36 cellular contexts compared by ENCODE assay signal in the genomic region with DNA sequence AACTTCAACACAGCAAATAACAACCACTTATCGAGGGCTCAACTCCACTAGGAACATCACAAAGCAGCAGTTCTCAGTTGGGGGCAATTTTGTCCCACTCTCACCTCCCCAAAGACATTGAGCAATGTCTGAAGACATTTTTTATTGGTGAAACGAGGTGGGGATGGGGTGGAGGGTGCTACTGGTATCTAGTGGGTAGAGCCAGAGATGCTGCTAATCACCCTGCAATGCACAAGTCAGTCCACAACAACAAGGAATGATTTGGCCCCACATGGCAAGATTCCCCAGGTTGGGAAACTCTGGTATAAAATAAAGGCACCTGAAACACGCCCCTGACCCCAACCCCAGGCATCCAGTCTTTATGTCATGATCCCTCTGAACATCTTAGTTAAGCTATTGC. TPM values are rescaled to one million over a fixed set of nuclear protein-coding genes. Genes with fewer than 3 reads are reported as not detected.
"Had no signal": no experiment of that assay in that cellular context is flagged by ENCODE, and none has a peak within 500 bp of the region (broad histone marks: within the 10 kb centered on the region; RNA-seq: fewer than 3 reads in every experiment).

No MANE protein-coding gene starts in this region.

- H3K4me3 Mint-ChIP-seq: activated CD4-positive, alpha-beta memory T cell treated with anti-CD3 and anti-CD28 coated beads, Interleukin-2, amount 10 ng/mL, durations not matched to agents 7 days and 5 days; activated CD8-positive, alpha-beta memory T cell treated with anti-CD3 and anti-CD28 coated beads, Interleukin-2, amount 10 ng/mL, durations not matched to agents 7 days and 5 days; activated naive CD4-positive, alpha-beta T cell treated with anti-CD3 and anti-CD28 coated beads, Interleukin-2, amount 10 ng/mL, durations not matched to agents 7 days and 5 days; activated naive CD8-positive, alpha-beta T cell; activated naive CD8-positive, alpha-beta T cell treated with anti-CD3 and anti-CD28 coated beads, Interleukin-2, amount 50 U/mL, for 24 hours had no signal

- ATAC-seq: activated CD8-positive, alpha-beta memory T cell treated with anti-CD3 and anti-CD28 coated beads, Interleukin-2, amount 10 ng/mL, durations not matched to agents 7 days and 5 days; activated naive CD8-positive, alpha-beta T cell treated with anti-CD3 and anti-CD28 coated beads, Interleukin-2, amount 50 U/mL, for 24 hours; Panc1 had no signal

- H3K27ac Mint-ChIP-seq: activated CD4-positive, alpha-beta memory T cell treated with anti-CD3 and anti-CD28 coated beads, Interleukin-2, amount 10 ng/mL, durations not matched to agents 7 days and 5 days; activated CD8-positive, alpha-beta memory T cell treated with anti-CD3 and anti-CD28 coated beads, Interleukin-2, amount 10 ng/mL, durations not matched to agents 7 days and 5 days; activated naive CD4-positive, alpha-beta T cell treated with anti-CD3 and anti-CD28 coated beads, Interleukin-2, amount 10 ng/mL, durations not matched to agents 7 days and 5 days; activated naive CD8-positive, alpha-beta T cell; activated naive CD8-positive, alpha-beta T cell treated with anti-CD3 and anti-CD28 coated beads, Interleukin-2, amount 50 U/mL, for 24 hours; activated T-helper 2 cell treated with anti-CD3 and anti-CD28 coated beads, Interferon-gamma antibody, Interleukin-2, Interleukin-4, amounts not matched to agents 10 μg/mL and 5 μg/mL and 100 μg/mL, durations not matched to agents 14 hours and 24 hours and 36 hours had no signal

- H3K4me1 ChIP-seq: SJCRH30 had no signal

- DNase-seq: activated CD4-positive, alpha-beta memory T cell treated with anti-CD3 and anti-CD28 coated beads, Interleukin-2, amount 10 ng/mL, durations not matched to agents 7 days and 5 days; activated CD4-positive, alpha-beta T cell treated with anti-CD3 and anti-CD28 coated beads for 1 hour; activated CD4-positive, alpha-beta T cell treated with anti-CD3 and anti-CD28 coated beads for 48 hours; activated CD4-positive, CD25-positive, alpha-beta regulatory T cell; activated CD8-positive, alpha-beta memory T cell treated with anti-CD3 and anti-CD28 coated beads for 24 hours; activated CD8-positive, alpha-beta memory T cell treated with anti-CD3 and anti-CD28 coated beads, Interleukin-2, amount 10 ng/mL, durations not matched to agents 7 days and 5 days; activated CD8-positive, alpha-beta memory T cell treated with anti-CD3 and anti-CD28 coated beads, Interleukin-2, amount 50 U/mL, for 48 hours; activated naive CD4-positive, alpha-beta T cell treated with anti-CD3 and anti-CD28 coated beads, Interleukin-2, amount 10 ng/mL, durations not matched to agents 7 days and 5 days; activated naive CD8-positive, alpha-beta T cell treated with anti-CD3 and anti-CD28 coated beads, Interleukin-2, amount 50 U/mL, for 24 hours; activated T-cell treated with anti-CD3 and anti-CD28 coated beads, Interleukin-2, amount 50 U/mL, for 48 hours; amniotic stem cell; aorta; central memory CD4-positive, alpha-beta T cell; NCI-H1092 treated with DMSO at 0.1 percent for 48 hours; NCI-H1417; NCI-H146; NCI-H187; NCI-H2029 treated with DMSO at 0.1 percent for 48 hours; NCI-H2171 treated with DMSO at 0.1 percent for 48 hours; NCI-H2227 treated with DMSO at 0.1 percent for 48 hours; NCI-H446 treated with DMSO at 0.1 percent for 48 hours; NCI-H524; SHP77; SJCRH30; T1000; WERI-Rb-1 had no signal

- H3K36me3 ChIP-seq: brain microvascular endothelial cell, SJCRH30, WERI-Rb-1 had no signal

- H3K27me3 ChIP-seq: brain microvascular endothelial cell, SJCRH30 had no signal

- H3K27ac ChIP-seq: brain microvascular endothelial cell, SJCRH30, SK-N-MC, WERI-Rb-1 had no signal

- H3K36me3 Mint-ChIP-seq: activated CD8-positive, alpha-beta memory T cell treated with anti-CD3 and anti-CD28 coated beads, Interleukin-2, amount 10 ng/mL, durations not matched to agents 7 days and 5 days; activated naive CD4-positive, alpha-beta T cell treated with anti-CD3 and anti-CD28 coated beads, Interleukin-2, amount 10 ng/mL, durations not matched to agents 7 days and 5 days; activated naive CD8-positive, alpha-beta T cell had no signal

- H3K4me3 ChIP-seq: SJCRH30, SK-N-MC had no signal

- H3K9me3 Mint-ChIP-seq: activated CD4-positive, alpha-beta memory T cell treated with anti-CD3 and anti-CD28 coated beads, Interleukin-2, amount 10 ng/mL, durations not matched to agents 7 days and 5 days; activated naive CD4-positive, alpha-beta T cell treated with anti-CD3 and anti-CD28 coated beads, Interleukin-2, amount 10 ng/mL, durations not matched to agents 7 days and 5 days; activated T-helper 2 cell treated with anti-CD3 and anti-CD28 coated beads, Interferon-gamma antibody, Interleukin-2, Interleukin-4, amounts not matched to agents 10 μg/mL and 5 μg/mL and 100 μg/mL, durations not matched to agents 14 hours and 24 hours and 36 hours had no signal

- H3K9me3 ChIP-seq: SJCRH30 had no signal

RNA-seq across cellular contexts. Expression of a gene that starts 33.3 kb away (rescaled TPM):
- total RNA-seq: activated CD4-positive, alpha-beta memory T cell treated with anti-CD3 and anti-CD28 coated beads, Interleukin-2, amount 10 ng/mL, durations not matched to agents 7 days and 5 days; activated CD8-positive, alpha-beta memory T cell treated with anti-CD3 and anti-CD28 coated beads, Interleukin-2, amount 10 ng/mL, durations not matched to agents 7 days and 5 days; activated T-helper 2 cell treated with anti-CD3 and anti-CD28 coated beads, Interferon-gamma antibody, Interleukin-2, Interleukin-4, amounts not matched to agents 10 μg/mL and 5 μg/mL and 100 μg/mL, durations not matched to agents 14 hours and 24 hours and 36 hours; aorta; cerebellum; M059J; RPMI7951; SJCRH30; T-helper 1 cell treated with Interleukin-12 subunit alpha and Interleukin-12 subunit beta and Interleukin-4 antibody, amounts not matched to agents 30 ng/mL and 1 ng/mL, for 36 hours; T-helper 2 cell treated with Interferon-gamma antibody and Interleukin-4, amounts not matched to agents 100 ng/mL and 5 ng/mL, for 36 hours had no signal

RNA-seq across cellular contexts. Expression of a gene that starts 50.0 kb away (rescaled TPM):
- total RNA-seq: activated CD4-positive, alpha-beta memory T cell treated with anti-CD3 and anti-CD28 coated beads, Interleukin-2, amount 10 ng/mL, durations not matched to agents 7 days and 5 days; activated CD8-positive, alpha-beta memory T cell treated with anti-CD3 and anti-CD28 coated beads, Interleukin-2, amount 10 ng/mL, durations not matched to agents 7 days and 5 days; activated T-helper 2 cell treated with anti-CD3 and anti-CD28 coated beads, Interferon-gamma antibody, Interleukin-2, Interleukin-4, amounts not matched to agents 10 μg/mL and 5 μg/mL and 100 μg/mL, durations not matched to agents 14 hours and 24 hours and 36 hours; SJCRH30; T-helper 1 cell treated with Interleukin-12 subunit alpha and Interleukin-12 subunit beta and Interleukin-4 antibody, amounts not matched to agents 30 ng/mL and 1 ng/mL, for 36 hours; T-helper 2 cell treated with Interferon-gamma antibody and Interleukin-4, amounts not matched to agents 100 ng/mL and 5 ng/mL, for 36 hours had no signal
